In genomic region chr4:185898413-185898812, GRCh38 we compare ENCODE assay signal across 28 cellular contexts.
"Had no signal": no experiment of that assay in that cellular context is flagged by ENCODE, and none has a peak within 500 bp of the region (broad histone marks: within the 10 kb centered on the region; RNA-seq: fewer than 3 reads in every experiment).

No MANE protein-coding gene starts in this region.

- H3K9me3 ChIP-seq: esophagus muscularis mucosa, heart left ventricle, left lung, mucosa of descending colon, right lobe of liver, thoracic aorta, transverse colon, vagina had no signal

- DNase-seq: effector CD8-positive, alpha-beta T cell; endodermal cell; foreskin keratinocyte; heart left ventricle; kidney; left cardiac atrium; left lung; mesenchymal stem cell; mucosa of descending colon; naive thymus-derived CD4-positive, alpha-beta T cell; right lobe of liver; small intestine; stimulated activated CD4-positive, alpha-beta T cell treated with anti-CD3 and anti-CD28 coated beads, Interleukin-15, amount 100 ng/mL, for 24 hours; stimulated activated CD4-positive, alpha-beta T cell treated with anti-CD3 and anti-CD28 coated beads, Interleukin-2, amount 100 ng/mL, for 48 hours; stimulated activated naive B cell treated with anti-CD40 and anti-IgM and Interleukin-4, amounts not matched to agents 10 μg/mL and 1 μg/mL and 100 μg/mL, for 72 hours; transverse colon had no signal

- H3K4me3 Mint-ChIP-seq: endodermal cell; mesothelial cell of epicardium; naive thymus-derived CD4-positive, alpha-beta T cell; nephron; neural progenitor cell; stimulated activated naive B cell treated with anti-CD40 and anti-IgM and Interleukin-4, amounts not matched to agents 10 μg/mL and 1 μg/mL and 100 μg/mL, for 72 hours; stimulated activated naive CD8-positive, alpha-beta T cell treated with anti-CD3 and anti-CD28 coated beads, Interleukin-15, Interleukin-2, amounts not matched to agents 100 ng/mL and 50 ng/mL, for 24 hours had no signal

- H3K4me1 Mint-ChIP-seq: endodermal cell; naive thymus-derived CD4-positive, alpha-beta T cell; nephron had no signal

- H3K4me3 ChIP-seq: esophagus muscularis mucosa, gastroesophageal sphincter, heart left ventricle, hepatocyte, left lung, mucosa of descending colon, neural progenitor cell, right lobe of liver, thoracic aorta, transverse colon, vagina had no signal

- H3K36me3 Mint-ChIP-seq: mesothelial cell of epicardium; naive thymus-derived CD4-positive, alpha-beta T cell; neural progenitor cell; stimulated activated naive B cell treated with anti-CD40 and anti-IgM and Interleukin-4, amounts not matched to agents 10 μg/mL and 1 μg/mL and 100 μg/mL, for 72 hours had no signal

- H3K4me2 ChIP-seq: hepatocyte, neural progenitor cell had no signal

- ATAC-seq: foreskin keratinocyte; gastroesophageal sphincter; heart left ventricle; left cardiac atrium; left lung; mucosa of descending colon; naive thymus-derived CD4-positive, alpha-beta T cell; right lobe of liver; stimulated activated naive B cell treated with anti-CD40 and anti-IgM and Interleukin-4, amounts not matched to agents 10 μg/mL and 1 μg/mL and 100 μg/mL, for 72 hours had no signal

- H3K36me3 ChIP-seq: esophagus muscularis mucosa, gastroesophageal sphincter, heart left ventricle, left lung, neural progenitor cell, right lobe of liver, thoracic aorta, transverse colon, vagina had no signal

- H3K9ac ChIP-seq: neural progenitor cell, parathyroid adenoma had no signal

- FAIRE-seq: endothelial cell of umbilical vein, kidney, small intestine had no signal

- H3K27me3 ChIP-seq: esophagus muscularis mucosa, foreskin keratinocyte, gastroesophageal sphincter, heart left ventricle, hepatocyte, left lung, neural progenitor cell, right lobe of liver, transverse colon, vagina had no signal

- H3K9me3 Mint-ChIP-seq: endodermal cell; mesothelial cell of epicardium; nephron; neural progenitor cell; stimulated activated naive CD8-positive, alpha-beta T cell treated with anti-CD3 and anti-CD28 coated beads, Interleukin-15, Interleukin-2, amounts not matched to agents 100 ng/mL and 50 ng/mL, for 24 hours had no signal

- H2AFZ ChIP-seq: hepatocyte, neural progenitor cell, parathyroid adenoma had no signal

- H3K27ac ChIP-seq: esophagus muscularis mucosa, foreskin keratinocyte, gastroesophageal sphincter, heart left ventricle, hepatocyte, left lung, neural progenitor cell, parathyroid adenoma, right lobe of liver, thoracic aorta, transverse colon, vagina had no signal

- H3K79me2 ChIP-seq: hepatocyte, parathyroid adenoma had no signal

- H3K27ac Mint-ChIP-seq: endodermal cell; mesothelial cell of epicardium; naive thymus-derived CD4-positive, alpha-beta T cell; nephron; neural progenitor cell; progenitor cell of endocrine pancreas; stimulated activated naive B cell treated with anti-CD40 and anti-IgM and Interleukin-4, amounts not matched to agents 10 μg/mL and 1 μg/mL and 100 μg/mL, for 72 hours; stimulated activated naive CD8-positive, alpha-beta T cell treated with anti-CD3 and anti-CD28 coated beads, Interleukin-15, Interleukin-2, amounts not matched to agents 100 ng/mL and 50 ng/mL, for 24 hours had no signal

- H3K4me1 ChIP-seq: esophagus muscularis mucosa, gastroesophageal sphincter, heart left ventricle, left lung, neural progenitor cell, parathyroid adenoma, right lobe of liver, transverse colon, vagina had no signal
